ENCODE assay signal across 26 cellular contexts in genomic region chr12:19898009-19898408, GRCh38.
"Had no signal": no experiment of that assay in that cellular context is flagged by ENCODE, and none has a peak within 500 bp of the region (broad histone marks: within the 10 kb centered on the region; RNA-seq: fewer than 3 reads in every experiment).

No MANE protein-coding gene starts in this region.

- ATAC-seq: foreskin keratinocyte; gastroesophageal sphincter; left colon; mucosa of descending colon; natural killer cell treated with Interleukin-12 subunit alpha and Interleukin-12 subunit beta and Interleukin-15 and Interleukin-18, amount 100 ng/mL, for 72 hours; pancreas; sciatic nerve; stimulated activated effector memory CD8-positive, alpha-beta T cell treated with anti-CD3 and anti-CD28 coated beads, Interleukin-12 subunit alpha, Interleukin-12 subunit beta, amount 100 ng/mL, for 72 hours had no signal

- H3K4me1 ChIP-seq: colonic mucosa, foreskin keratinocyte, stomach, tibial nerve, upper lobe of left lung had no signal

- H3K36me3 ChIP-seq: colonic mucosa, esophagus muscularis mucosa, gastroesophageal sphincter, neutrophil, pancreas, stomach, tibial nerve, upper lobe of left lung had no signal

- H3K4me3 ChIP-seq: colonic mucosa, esophagus muscularis mucosa, gastroesophageal sphincter, lung, mucosa of descending colon, pancreas, stomach, tibial nerve, upper lobe of left lung had no signal

- H3K27me3 ChIP-seq: colonic mucosa, esophagus muscularis mucosa, foreskin keratinocyte, gastroesophageal sphincter, neutrophil, pancreas, stomach, tibial nerve, upper lobe of left lung had no signal

- DNase-seq: colonic mucosa; dermis blood vessel endothelial cell; effector memory CD4-positive, alpha-beta T cell; foreskin keratinocyte; hypothalamus; immature natural killer cell; islet precursor cell; kidney glomerular epithelial cell; left colon; mucosa of descending colon; naive B cell; pancreas; retina; stimulated activated CD4-positive, alpha-beta T cell treated with anti-CD3 and anti-CD28 coated beads, Interleukin-2, amount 100 ng/mL, for 24 hours; stimulated activated CD4-positive, alpha-beta T cell treated with anti-CD3 and anti-CD28 coated beads, Interleukin-4, amount 100 ng/mL, for 24 hours; stimulated activated naive CD4-positive, alpha-beta T cell treated with Interleukin-2 at 50 U/mL for 16 hours; stomach; upper lobe of left lung had no signal

- H3K27ac ChIP-seq: colonic mucosa, esophagus muscularis mucosa, foreskin keratinocyte, gastroesophageal sphincter, neutrophil, pancreas, stomach, tibial nerve, upper lobe of left lung had no signal

- H3K9me3 ChIP-seq: colonic mucosa, gastroesophageal sphincter, mucosa of descending colon, neutrophil, pancreas, upper lobe of left lung had no signal
